Comparison of ENCODE assay signal across 13 cellular contexts in the genomic region with DNA sequence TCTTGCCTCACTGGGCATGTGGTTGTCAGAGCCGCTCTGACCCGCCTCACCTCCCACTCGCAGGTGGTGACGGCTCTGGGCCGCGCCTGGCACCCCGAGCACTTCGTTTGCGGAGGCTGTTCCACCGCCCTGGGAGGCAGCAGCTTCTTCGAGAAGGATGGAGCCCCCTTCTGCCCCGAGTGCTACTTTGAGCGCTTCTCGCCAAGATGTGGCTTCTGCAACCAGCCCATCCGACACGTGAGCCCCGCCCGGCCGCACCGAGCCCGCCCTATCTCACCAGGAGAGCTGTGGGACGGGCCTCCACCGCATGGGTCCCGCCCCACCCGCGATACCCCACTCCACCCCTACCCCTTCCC. TPM values are rescaled to one million over a fixed set of nuclear protein-coding genes. Genes with fewer than 3 reads are reported as not detected.
DNase-seq lines count a peak whose midpoint lies in the region; ATAC-seq, FAIRE-seq and TF ChIP-seq lines count a peak whose summit lies in the region.
"Had no signal": no experiment of that assay in that cellular context is flagged by ENCODE, and none has a peak within 500 bp of the region (broad histone marks: within the 10 kb centered on the region; RNA-seq: fewer than 3 reads in every experiment).

No MANE protein-coding gene starts in this region.

- no peak overlapping the region for H3K27ac Mint-ChIP-seq in CD8-positive, alpha-beta T cell
- H3K27ac Mint-ChIP-seq in endodermal cell (no peak overlapping the region), neural crest cell (ENCODE audit: unreplicated experiment) (no peak overlapping the region)

- no peak overlapping the region for H2AFZ ChIP-seq in SK-N-SH (ENCODE audit: low read depth)

- peaks cover 20% of the 10 kb centered on the region for H3K4me1 Mint-ChIP-seq in CD8-positive, alpha-beta T cell (ENCODE audit: low read depth)
- H3K4me1 Mint-ChIP-seq in endodermal cell = peaks cover 17% of the 10 kb centered on the region
- H3K4me1 Mint-ChIP-seq in neural crest cell = peaks cover 29% of the 10 kb centered on the region

- WGBS in endodermal cell (ENCODE audit: insufficient coverage in 1 of 2, insufficient read length in 1 of 2), 2 experiments = 85 to 97% methylated on average over 11 to 26 of the region's 26 CpGs
- 97% methylated on average over 26 of the region's 26 CpGs for WGBS in SK-N-SH (ENCODE audit: low lambda C conversion rate)

- H3K27me3 Mint-ChIP-seq in CD8-positive, alpha-beta T cell (ENCODE audit: low read depth) = peaks cover 16% of the 10 kb centered on the region
- H3K27me3 Mint-ChIP-seq in endodermal cell (ENCODE audit: insufficient read depth) = peaks cover 86% of the 10 kb centered on the region
- H3K27me3 Mint-ChIP-seq in neural crest cell (ENCODE audit: low read depth) = peaks cover 92% of the 10 kb centered on the region

- H3F3A ChIP-seq in SK-N-SH (replicated peaks; ENCODE audit: insufficient read depth) = peaks cover 34% of the 10 kb centered on the region

- H3K9ac ChIP-seq in endodermal cell (ENCODE audit: extremely low read depth, low read length, poor library complexity, severe bottlenecking) = no peak overlapping the region
- H3K9ac ChIP-seq in SK-N-SH = no peak overlapping the region

- H3K27me3 ChIP-seq in CD8-positive, alpha-beta T cell (ENCODE audit: insufficient read depth, low read length) = peaks cover 4% of the 10 kb centered on the region
- no peaks in the 10 kb centered on the region for H3K27me3 ChIP-seq in endodermal cell (ENCODE audit: control insufficient read depth, insufficient read depth, low read length, poor library complexity, severe bottlenecking)
- H3K27me3 ChIP-seq in SK-N-SH (ENCODE audit: insufficient read depth) = no peaks in the 10 kb centered on the region

- H3K4me3 ChIP-seq in CD8-positive, alpha-beta T cell (ENCODE audit: low read depth, low read length) = peak overlapping the region; percentile 69
- no peak overlapping the region for H3K4me3 ChIP-seq in endodermal cell (ENCODE audit: low read length)
- H3K4me3 ChIP-seq in SK-N-SH (ENCODE audit: low read depth in 2 of 2, low read length in 1 of 2) = no peak overlapping the region

- peaks cover 18% of the 10 kb centered on the region for H3K4me1 ChIP-seq in CD8-positive, alpha-beta T cell (ENCODE audit: insufficient read depth, low read length)
- H3K4me1 ChIP-seq in endodermal cell (ENCODE audit: control insufficient read depth, insufficient read depth, low read length) (no peaks in the 10 kb centered on the region), SK-N-SH (ENCODE audit: control insufficient read depth in 1 of 2, insufficient read depth in 2 of 2, low read depth in 1 of 2, low read length in 1 of 2) (peaks cover 0 to 12% of the 10 kb centered on the region in 2 experiments; a peak in 1 of 4 replicates)

- TF ChIP-seq CTCF in CD8-positive, alpha-beta T cell (IDR thresholded peaks at IDR 0.05) = no peak
- TF ChIP-seq CTCF in endodermal cell (conservative IDR thresholded peaks at IDR 0.05) = no peak
- no peak for TF ChIP-seq CTCF in neural crest cell (conservative IDR thresholded peaks at IDR 0.05)
- no peak for TF ChIP-seq CTCF in SK-N-SH (IDR thresholded peaks at IDR 0.05)

- no peaks in the 10 kb centered on the region for H3K36me3 ChIP-seq in CD8-positive, alpha-beta T cell (ENCODE audit: insufficient read depth, low read length)
- peaks cover 27% of the 10 kb centered on the region for H3K36me3 ChIP-seq in endodermal cell (ENCODE audit: control insufficient read depth, insufficient read depth, low read length)
- H3K36me3 ChIP-seq in SK-N-SH (replicated peaks in 1 of 2; ENCODE audit: control insufficient read depth in 1 of 2, insufficient read depth in 2 of 2, low read length in 1 of 2) = peaks cover 27 to 35% of the 10 kb centered on the region in 2 experiments

- no peak for ATAC-seq in CD8-positive, alpha-beta T cell
- no peak for ATAC-seq in GM21825 (IDR thresholded peaks at IDR 0.05; ENCODE audit: unreplicated experiment)

- H3K9me3 ChIP-seq in CD8-positive, alpha-beta T cell (ENCODE audit: low read length) = no peaks in the 10 kb centered on the region
- H3K9me3 ChIP-seq in endodermal cell (ENCODE audit: control insufficient read depth, low read length) (no peaks in the 10 kb centered on the region), SK-N-SH (no peaks in the 10 kb centered on the region)

- POLR2A ChIA-PET in CD8-positive, alpha-beta T cell (lab: Charles Lee) = interaction anchor here (3.3 to 4.9 kb wide), 2 partner anchors 16 to 32 kb away, joined by 12 to 44 read pairs; a partner anchor contains a TSS
- POLR2A ChIA-PET in SK-N-SH (lab: Yijun Ruan, JAX) = no interaction called here

- H3K9me2 ChIP-seq in SK-N-SH = no peaks in the 10 kb centered on the region

- CTCF ChIA-PET in CD8-positive, alpha-beta T cell (lab: Charles Lee) = interaction anchor here (1.6 kb wide), 1 partner anchor 393 kb away, joined by 7 read pairs; no protein-coding TSS in a partner anchor
- CTCF ChIA-PET in SK-N-SH (lab: Yijun Ruan, JAX) = interaction anchor here (0.8 to 2.5 kb wide), 2 partner anchors 16 to 359 kb away, joined by 3 to 14 read pairs; no protein-coding TSS in a partner anchor

- intact Hi-C loops in CD8-positive, alpha-beta T cell (cut with DNase I, micrococcal nuclease) = loop anchor here (2.0 to 10.0 kb wide), 3 partner anchors 17 to 399 kb away; a partner anchor contains a TSS

- TF ChIP-seq EP300 in SK-N-SH (IDR thresholded peaks at IDR 0.05; ENCODE audit: borderline replicate concordance in 1 of 2, low read depth in 1 of 2, low read length in 1 of 2) = no peak

- no peak overlapping the region for H3K27ac ChIP-seq in CD8-positive, alpha-beta T cell (ENCODE audit: low read depth, low read length)
- H3K27ac ChIP-seq in endodermal cell (ENCODE audit: low read depth, low read length) = no peak overlapping the region
- no peak overlapping the region for H3K27ac ChIP-seq in SK-N-SH (ENCODE audit: low read depth in 2 of 2, low read length in 1 of 2)

- no peaks in the 10 kb centered on the region for H3K36me3 Mint-ChIP-seq in CD8-positive, alpha-beta T cell
- H3K36me3 Mint-ChIP-seq in endodermal cell (ENCODE audit: low read depth) = peaks cover 9% of the 10 kb centered on the region
- H3K36me3 Mint-ChIP-seq in neural crest cell (ENCODE audit: low read depth) = no peaks in the 10 kb centered on the region

- H3K9me3 Mint-ChIP-seq in CD8-positive, alpha-beta T cell = no peaks in the 10 kb centered on the region
- H3K9me3 Mint-ChIP-seq in endodermal cell (no peaks in the 10 kb centered on the region), neural crest cell (no peaks in the 10 kb centered on the region)

- no peak overlapping the region for H3K4me2 ChIP-seq in SK-N-SH

- no peak for FAIRE-seq in RCC 7860 (lab: Jason Lieb, UNC)
- FAIRE-seq: endothelial cell of umbilical vein had no signal

- no peak for TF ChIP-seq RAD21 in SK-N-SH (IDR thresholded peaks at IDR 0.05; ENCODE audit: low read length)

- H3K4me3 Mint-ChIP-seq in CD8-positive, alpha-beta T cell = peak overlapping the region; percentile 87
- H3K4me3 Mint-ChIP-seq in endodermal cell (peak overlapping the region; percentile 54), neural crest cell (peak overlapping the region; percentile 77)

- peak in 1 of 7 experiments; percentile 26 for DNase-seq in CD8-positive, alpha-beta T cell
- DNase-seq in NCI-H510A (lab: John Stamatoyannopoulos, UW) (peak; percentile 48), endodermal cell (peak; percentile 66), neural crest cell (ENCODE audit: low read depth, low spot score) (no peak), AG08396 (ENCODE audit: low spot score) (no peak), SK-N-SH (no peak), RCC 7860 (ENCODE audit: low spot score) (no peak)
- DNase-seq: DMS153, islet precursor cell, NCI-H1105 had no signal

- peaks cover 37% of the 10 kb centered on the region for H3K79me2 ChIP-seq in SK-N-SH (ENCODE audit: insufficient read depth)

- peaks cover 29% of the 10 kb centered on the region for H4K20me1 ChIP-seq in SK-N-SH (ENCODE audit: insufficient read depth)

TF ChIP-seq in SK-N-SH, 30 proteins besides CTCF, POLR2A, EP300 and RAD21 (continues in another document):
- TF ChIP-seq GABPA (IDR thresholded peaks at IDR 0.05; ENCODE audit: low read depth) = no peak
- no peak for TF ChIP-seq SIN3A (IDR thresholded peaks at IDR 0.05; ENCODE audit: borderline replicate concordance, low read depth, low read length)

RNA-seq across cellular contexts. Expression of a gene that starts 4.0 kb away (rescaled TPM):
- under 1 TPM; 0.31 to 0.60 TPM for total RNA-seq in CD8-positive, alpha-beta T cell
- total RNA-seq in endodermal cell (1 to 10 TPM; 7.5 to 10.0 TPM), neural crest cell (7.2 and 8.8 TPM in 2 replicates)
- polyA plus RNA-seq in endodermal cell (2013, experiment 1 of 2) = 24.3 TPM
- 20.8 TPM for polyA plus RNA-seq in endodermal cell (2013, experiment 2 of 2)
- polyA plus RNA-seq in SK-N-SH (2012; rRNA removed) = 29.7 and 30.4 TPM in 2 replicates
- polyA plus RNA-seq in SK-N-SH (2012; cell fraction: cytosol; rRNA removed) = 15.3 and 29.1 TPM in 2 replicates
- 90.7 and 142 TPM in 2 replicates for polyA plus RNA-seq in SK-N-SH (2012; cell fraction: nucleus; rRNA removed)

RNA-seq across cellular contexts. Expression of a gene that starts 7.0 kb away (rescaled TPM):
- total RNA-seq in CD8-positive, alpha-beta T cell = 1 to 10 TPM; 1.8 to 2.4 TPM
- under 1 TPM; 0.22 to 0.24 TPM for total RNA-seq in endodermal cell
- 0.28 TPM for polyA plus RNA-seq in endodermal cell (2013, experiment 1 of 2)
- polyA plus RNA-seq in endodermal cell (2013, experiment 2 of 2) = 0.17 TPM
- not detected in 2 replicates for total RNA-seq in neural crest cell
- polyA plus RNA-seq in SK-N-SH (2012; rRNA removed) = 0.31 and 0.58 TPM in 2 replicates
- 0.12 and 0.14 TPM in 2 replicates for polyA plus RNA-seq in SK-N-SH (2012; cell fraction: cytosol; rRNA removed)
- polyA plus RNA-seq in SK-N-SH (2012; cell fraction: nucleus; rRNA removed) = 2.5 and 2.6 TPM in 2 replicates
- total RNA-seq: endothelial cell of umbilical vein, pulmonary artery endothelial cell had no signal

RNA-seq across cellular contexts. Expression of a gene that starts 16.6 kb away (rescaled TPM):
- total RNA-seq in CD8-positive, alpha-beta T cell = 10 to 100 TPM; 22.4 to 24.0 TPM
- 10 to 100 TPM in 1 of 2 donors, 1 to 10 TPM in 1; 9.4 to 12.1 TPM for total RNA-seq in endodermal cell
- polyA plus RNA-seq in endodermal cell (2013, experiment 1 of 2) = 8.5 TPM
- 8.5 TPM for polyA plus RNA-seq in endodermal cell (2013, experiment 2 of 2)
- 11.8 and 12.3 TPM in 2 replicates for total RNA-seq in neural crest cell
- polyA plus RNA-seq in SK-N-SH (2012; rRNA removed) = 7.0 and 8.9 TPM in 2 replicates
- 3.1 and 4.3 TPM in 2 replicates for polyA plus RNA-seq in SK-N-SH (2012; cell fraction: cytosol; rRNA removed)
- polyA plus RNA-seq in SK-N-SH (2012; cell fraction: nucleus; rRNA removed) = 27.4 and 34.6 TPM in 2 replicates

RNA-seq across cellular contexts. Expression of a gene that starts 32.3 kb away (rescaled TPM):
- 10 to 100 TPM; 62.8 to 67.8 TPM for total RNA-seq in CD8-positive, alpha-beta T cell
- total RNA-seq in endodermal cell = 10 to 100 TPM; 45.4 to 50.8 TPM
- 60.5 TPM for polyA plus RNA-seq in endodermal cell (2013, experiment 1 of 2)
- 48.5 TPM for polyA plus RNA-seq in endodermal cell (2013, experiment 2 of 2)
- 47.6 and 47.7 TPM in 2 replicates for total RNA-seq in neural crest cell
- polyA plus RNA-seq in SK-N-SH (2012; rRNA removed) = 36.5 and 46.8 TPM in 2 replicates
- 11.5 and 18.3 TPM in 2 replicates for polyA plus RNA-seq in SK-N-SH (2012; cell fraction: cytosol; rRNA removed)
- 230 and 273 TPM in 2 replicates for polyA plus RNA-seq in SK-N-SH (2012; cell fraction: nucleus; rRNA removed)

RNA-seq across cellular contexts. Expression of a gene that starts 33.3 kb away (rescaled TPM):
- not detected for total RNA-seq in CD8-positive, alpha-beta T cell
- 1 to 10 TPM in 1 of 2 donors, under 1 TPM in 1; 0.31 to 1.5 TPM for total RNA-seq in endodermal cell
- 1.00 TPM for polyA plus RNA-seq in endodermal cell (2013, experiment 1 of 2)
- polyA plus RNA-seq in endodermal cell (2013, experiment 2 of 2) = 0.79 TPM
- total RNA-seq in neural crest cell = 0.91 and 1.0 TPM in 2 replicates
- polyA plus RNA-seq in SK-N-SH (2012; rRNA removed) = 0.45 and 0.61 TPM in 2 replicates
- polyA plus RNA-seq in SK-N-SH (2012; cell fraction: cytosol; rRNA removed) = 0.28 and 0.49 TPM in 2 replicates
- 0.35 and 0.46 TPM in 2 replicates for polyA plus RNA-seq in SK-N-SH (2012; cell fraction: nucleus; rRNA removed)

Comparison
In these comparisons a context has a peak if more than half of its experiments do, and no peak if none do; other contexts are left out.
1. DNase-seq: peak in NCI-H510A (single experiment) and endodermal cell (single experiment); none in neural crest cell (single experiment), AG08396 (single experiment), SK-N-SH (single experiment) and RCC 7860 (single experiment).
2. Peak in every context shown above with its lines, with median percentiles within 50 percentile points of each other: H3K4me3 Mint-ChIP-seq.